24 cellular contexts compared by ENCODE assay signal in genomic region chr12:49456280-49456679, GRCh38.
A peak's percentile ranks its signal among the peaks of the same experiment; 100 is the strongest.
DNase-seq lines count a peak whose midpoint lies in the region; ATAC-seq, FAIRE-seq and TF ChIP-seq lines count a peak whose summit lies in the region.
"Had no signal": no experiment of that assay in that cellular context is flagged by ENCODE, and none has a peak within 500 bp of the region (broad histone marks: within the 10 kb centered on the region; RNA-seq: fewer than 3 reads in every experiment).

No MANE protein-coding gene starts in this region.

- H3K79me2 ChIP-seq in mesendoderm (ENCODE audit: control insufficient read depth, insufficient read depth, low read length): peaks cover 2% of the 10 kb centered on the region
- H3K79me2 ChIP-seq in GM23248 (ENCODE audit: insufficient read depth): peaks cover 58% of the 10 kb centered on the region

- H3K4me1 ChIP-seq in cardiac muscle cell (ENCODE audit: low read depth) (peaks cover 17% of the 10 kb centered on the region), mesendoderm (ENCODE audit: control insufficient read depth, low read depth, low read length) (no peaks in the 10 kb centered on the region), small intestine (ENCODE audit: control insufficient read depth in 2 of 2, insufficient read depth in 1 of 2, low read depth in 1 of 2, low read length in 1 of 2) (no peaks in the 10 kb centered on the region), GM23248 (ENCODE audit: insufficient read depth) (no peaks in the 10 kb centered on the region)

- H3K4me2 ChIP-seq in mesendoderm (ENCODE audit: low read length) (no peak overlapping the region), GM23248 (ENCODE audit: unreplicated experiment) (no peak overlapping the region)
- H3K4me2 ChIP-seq: SK-N-SH had no signal

- no peaks in the 10 kb centered on the region for H3K36me3 ChIP-seq in cardiac muscle cell
- no peaks in the 10 kb centered on the region for H3K36me3 ChIP-seq in mesendoderm (ENCODE audit: control insufficient read depth, insufficient read depth, low read length)
- peaks cover 0 to 3% of the 10 kb centered on the region in 2 donors for H3K36me3 ChIP-seq in small intestine (ENCODE audit: control insufficient read depth in 2 of 2, insufficient read depth in 2 of 2, low read length in 2 of 2)
- H3K36me3 ChIP-seq in GM23248 (ENCODE audit: low read depth): no peaks in the 10 kb centered on the region

- ATAC-seq in Right ventricle myocardium inferior (no peak), WTC11 (no peak)
- ATAC-seq: HepG2 had no signal

- peaks cover 4% of the 10 kb centered on the region for H3K79me1 ChIP-seq in mesendoderm (ENCODE audit: low read length)

- H3K27ac ChIP-seq in cardiac muscle cell (peak overlapping the region; percentile 62), mesendoderm (ENCODE audit: low read depth, low read length) (no peak overlapping the region), small intestine (ENCODE audit: low read depth in 1 of 2, low read length in 1 of 2) (no peak overlapping the region), GM23248 (no peak overlapping the region)

- H3K56ac ChIP-seq in mesendoderm (ENCODE audit: low read length): no peak overlapping the region

- no CpG with 5 or more reads among the region's 2 CpGs for WGBS in mesendoderm (ENCODE audit: extremely low coverage, insufficient coverage, low lambda C conversion rate)
- WGBS in small intestine, 3 donors: 54 to 84% (median 71%) methylated on average over 2 of the region's 2 CpGs
- 40 to 43% methylated on average over 2 of the region's 2 CpGs for WGBS in GM23248 (ENCODE audit: low coverage in 1 of 2, low lambda C conversion rate in 2 of 2, missing lambda C conversion rate in 2 of 2), 2 experiments

- no peak for FAIRE-seq in small intestine (lab: Jason Lieb, UNC)
- FAIRE-seq: GM19239, H1, HepG2, RCC 7860 had no signal

- H3K23ac ChIP-seq in mesendoderm (ENCODE audit: low read length): no peak overlapping the region

- H2AK5ac ChIP-seq in mesendoderm (ENCODE audit: low read length): no peak overlapping the region

- H3K4ac ChIP-seq in mesendoderm (ENCODE audit: low read depth, low read length): no peak overlapping the region

- peaks cover 11% of the 10 kb centered on the region for H3K4me1 Mint-ChIP-seq in WTC11

- no peak overlapping the region for H2AFZ ChIP-seq in GM23248

- in situ Hi-C loops in GM23248 (cut with MboI): no loop called here

- CTCF ChIA-PET in WTC11 (lab: Charles Lee): interaction anchor here (1.1 to 1.2 kb wide), 2 partner anchors 99 to 115 kb away, joined by 3 read pairs; no protein-coding TSS in a partner anchor
- CTCF ChIA-PET in HEK293T (lab: Yijun Ruan, JAX): no interaction called here

- POLR2A ChIA-PET in WTC11 (lab: Charles Lee): no interaction called here
- POLR2A ChIA-PET in HEK293T (lab: Yijun Ruan, JAX): no interaction called here

- H3K9ac ChIP-seq in mesendoderm (ENCODE audit: low read length) (no peak overlapping the region), GM23248 (no peak overlapping the region)
- H3K9ac ChIP-seq: SK-N-SH had no signal

- intact Hi-C loops in Right ventricle myocardium inferior (cut with DNase I): no loop called here

- no peak overlapping the region for H4K8ac ChIP-seq in mesendoderm (ENCODE audit: low read depth, low read length)

- no peaks in the 10 kb centered on the region for H3K9me3 ChIP-seq in cardiac muscle cell (ENCODE audit: low read depth)
- no peaks in the 10 kb centered on the region for H3K9me3 ChIP-seq in small intestine (ENCODE audit: control insufficient read depth, low read depth)
- no peaks in the 10 kb centered on the region for H3K9me3 ChIP-seq in GM23248 (ENCODE audit: low read depth)
- H3K9me3 ChIP-seq: SK-N-SH had no signal

- no peak overlapping the region for H3K4me3 Mint-ChIP-seq in WTC11

- H3K9me2 ChIP-seq in GM23248 (ENCODE audit: insufficient read depth): no peaks in the 10 kb centered on the region
- H3K9me2 ChIP-seq: SK-N-SH had no signal

- H4K20me1 ChIP-seq in GM23248 (ENCODE audit: insufficient read depth): no peaks in the 10 kb centered on the region

- TF ChIP-seq CTCF in cardiac muscle cell (IDR thresholded peaks at IDR 0.05; ENCODE audit: low read depth, low read length): no peak
- no peak for TF ChIP-seq CTCF in WTC11 (IDR thresholded peaks at IDR 0.05)

- H2BK120ac ChIP-seq in mesendoderm (ENCODE audit: low read depth, low read length): no peak overlapping the region

- H2BK5ac ChIP-seq in mesendoderm (ENCODE audit: low read length): no peak overlapping the region

- DNase-seq in cardiac muscle cell (ENCODE audit: low read depth in 1 of 2, low spot score in 1 of 2) (no peak), Right ventricle myocardium inferior (ENCODE audit: missing footprints) (no peak), WTC11 (ENCODE audit: low spot score) (no peak), mesendoderm (peak; percentile 32), small intestine (peak; percentile 5), HEK293T (ENCODE audit: extremely low spot score) (no peak), GM03348 (ENCODE audit: low spot score) (no peak), GM23248 (no peak)
- DNase-seq: 8988T, Calu3, DMS79 treated with DMSO at 0.1 percent for 48 hours, Kasumi-1, NCI-H1092 treated with DMSO at 0.1 percent for 48 hours, NCI-H146, NCI-H1930, NCI-H2107, NCI-H446, NCI-H524 treated with DMSO at 0.1 percent for 48 hours, NCI-H774, SK-N-SH had no signal

- H4K5ac ChIP-seq in mesendoderm (ENCODE audit: low read length): no peak overlapping the region

- peaks cover 5% of the 10 kb centered on the region; the same call in 1 of the 2 replicates for H3K9me3 Mint-ChIP-seq in WTC11

- no peak overlapping the region for H3K18ac ChIP-seq in mesendoderm (ENCODE audit: low read length)

- no peaks in the 10 kb centered on the region for H3K27me3 ChIP-seq in cardiac muscle cell
- H3K27me3 ChIP-seq in mesendoderm (ENCODE audit: insufficient read depth, low read length, poor library complexity): no peaks in the 10 kb centered on the region
- no peaks in the 10 kb centered on the region for H3K27me3 ChIP-seq in small intestine (ENCODE audit: control insufficient read depth in 2 of 2, insufficient read depth in 2 of 2, low read length in 2 of 2)
- H3K27me3 ChIP-seq in GM23248 (replicated peaks; ENCODE audit: insufficient read depth): no peaks in the 10 kb centered on the region

- H2BK15ac ChIP-seq in mesendoderm (replicated peaks; ENCODE audit: low read depth): no peak overlapping the region

- peak overlapping the region; percentile 2; the same call in 1 of the 2 replicates for H3K27ac Mint-ChIP-seq in WTC11

- no peak overlapping the region for H3K4me3 ChIP-seq in cardiac muscle cell
- no peak overlapping the region for H3K4me3 ChIP-seq in mesendoderm (ENCODE audit: low read length)
- H3K4me3 ChIP-seq in small intestine (ENCODE audit: low read depth in 1 of 2, low read length in 2 of 2): no peak overlapping the region
- no peak overlapping the region for H3K4me3 ChIP-seq in GM23248

- H3F3A ChIP-seq in GM23248 (ENCODE audit: insufficient read depth): no peaks in the 10 kb centered on the region

- no peaks in the 10 kb centered on the region for H3K27me3 Mint-ChIP-seq in WTC11 (ENCODE audit: low read depth)

- no peaks in the 10 kb centered on the region for H3K36me3 Mint-ChIP-seq in WTC11

TF ChIP-seq in WTC11, 78 proteins besides CTCF, POLR2A, EP300 and RAD21 (continues in another document):
- no peak for TF ChIP-seq IRF1 (CRISPR knock-in tag; IDR thresholded peaks at IDR 0.05)
- no peak for TF ChIP-seq GRHL2 (CRISPR knock-in tag; IDR thresholded peaks at IDR 0.05; ENCODE audit: insufficient replicate concordance, severe bottlenecking)
- TF ChIP-seq MLX (CRISPR knock-in tag; IDR thresholded peaks at IDR 0.05): no peak
- no peak for TF ChIP-seq ESRRA (CRISPR knock-in tag; IDR thresholded peaks at IDR 0.05; ENCODE audit: borderline replicate concordance)
- no peak for TF ChIP-seq ZBTB21 (CRISPR knock-in tag; IDR thresholded peaks at IDR 0.05; ENCODE audit: borderline replicate concordance)
- no peak for TF ChIP-seq CBFB (CRISPR knock-in tag; IDR thresholded peaks at IDR 0.05; ENCODE audit: low read depth)
- no peak for TF ChIP-seq ELF4 (CRISPR knock-in tag; IDR thresholded peaks at IDR 0.05; ENCODE audit: low read depth)

TF ChIP-seq in HEK293T, 16 proteins besides CTCF, POLR2A, EP300 and RAD21:
- TF ChIP-seq L3MBTL2 (conservative IDR thresholded peaks at IDR 0.05) (no peak), LEF1 (IDR thresholded peaks at IDR 0.05; ENCODE audit: borderline replicate concordance) (no peak), ELF4 (IDR thresholded peaks at IDR 0.05) (no peak), SP1 (IDR thresholded peaks at IDR 0.05) (no peak), SUZ12 (IDR thresholded peaks at IDR 0.05) (no peak), ZNF384 (IDR thresholded peaks at IDR 0.05) (no peak), BHLHE40 (IDR thresholded peaks at IDR 0.05; ENCODE audit: borderline replicate concordance) (no peak), CTBP1 (IDR thresholded peaks at IDR 0.05; ENCODE audit: borderline replicate concordance) (no peak), ARNT (IDR thresholded peaks at IDR 0.05) (no peak), FOXM1 (IDR thresholded peaks at IDR 0.05; ENCODE audit: borderline replicate concordance) (no peak)

Comparison
In these comparisons a context has a peak if more than half of its experiments do, and no peak if none do; other contexts are left out.
1. DNase-seq: peak in mesendoderm (single experiment) and small intestine (single experiment); none in cardiac muscle cell (0 of 2), Right ventricle myocardium inferior (single experiment), WTC11 (single experiment), HEK293T (single experiment), GM03348 (single experiment) and GM23248 (single experiment).